ENCODE assay signal across 8 cellular contexts in the genomic region with DNA sequence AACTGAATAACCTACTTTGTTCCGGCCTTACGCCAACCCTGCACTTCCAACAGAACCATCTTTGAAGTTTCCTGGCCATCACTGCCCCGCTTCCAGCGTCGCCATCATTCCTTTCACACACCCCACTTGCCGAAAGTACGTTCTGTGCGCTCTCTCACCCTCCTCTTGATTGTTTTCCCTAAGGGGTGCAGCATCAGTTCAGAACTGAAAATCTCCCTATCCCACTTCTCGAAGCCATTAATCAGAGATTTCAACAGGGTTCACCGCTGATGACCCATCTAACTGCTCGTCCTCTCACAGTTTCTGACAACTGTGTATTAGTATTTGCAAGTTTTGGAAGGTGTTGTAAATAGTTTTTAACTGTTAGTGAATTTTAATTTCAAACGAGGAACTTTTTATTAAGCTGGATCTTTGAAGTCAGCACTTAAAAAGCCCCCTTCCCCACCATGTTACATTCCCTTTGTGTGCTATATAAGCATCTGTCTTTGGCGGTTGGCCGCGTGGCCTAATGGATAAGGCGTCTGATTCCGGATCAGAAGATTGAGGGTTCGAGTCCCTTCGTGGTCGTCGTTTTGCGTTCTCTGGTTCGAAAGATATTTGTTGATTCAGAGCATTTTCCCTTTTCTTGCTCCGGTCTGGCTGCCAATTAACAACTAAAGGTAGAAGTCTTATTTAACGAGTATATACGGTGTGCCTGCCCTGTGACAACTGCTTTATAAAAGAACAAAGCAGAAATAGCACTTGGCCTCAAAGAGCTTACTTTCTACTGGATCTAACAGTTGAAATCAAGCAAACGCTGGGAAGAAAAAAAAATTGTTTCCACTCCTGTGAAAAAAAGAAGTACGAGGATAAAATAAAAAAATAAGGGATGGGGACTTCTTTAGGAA. TPM values are rescaled to one million over a fixed set of nuclear protein-coding genes. Genes with fewer than 3 reads are reported as not detected.
DNase-seq lines count a peak whose midpoint lies in the region; TF ChIP-seq lines count a peak whose summit lies in the region.

No MANE protein-coding gene starts in this region.

- H3K36me3 ChIP-seq in CD4-positive, alpha-beta memory T cell (ENCODE audit: insufficient read depth, low read length): no peaks in the 10 kb centered on the region
- H3K36me3 ChIP-seq in Peyer's patch (no peaks in the 10 kb centered on the region), neuron (ENCODE audit: insufficient read depth, low read length) (no peaks in the 10 kb centered on the region), thyroid gland (no peaks in the 10 kb centered on the region)

- peak overlapping the region; percentile 82 for H2AFZ ChIP-seq in neuron (ENCODE audit: low read depth, low read length)

- peak overlapping the region in 6 of 7 donors; percentile 18 to 94 (median 78) for H3K27ac Mint-ChIP-seq in CD4-positive, alpha-beta memory T cell
- peak overlapping the region; percentile 98 for H3K27ac Mint-ChIP-seq in activated naive CD4-positive, alpha-beta T cell treated with anti-CD3 and anti-CD28 coated beads, Interleukin-2, amount 50 U/mL, for 24 hours

- TF ChIP-seq CTCF in Peyer's patch (IDR thresholded peaks at IDR 0.05): no peak
- no peak for TF ChIP-seq CTCF in thyroid gland (IDR thresholded peaks at IDR 0.05)

- H3K9me3 Mint-ChIP-seq in CD4-positive, alpha-beta memory T cell: peaks cover 0 to 15% (median 6%) of the 10 kb centered on the region in 8 donors
- H3K9me3 Mint-ChIP-seq in activated naive CD4-positive, alpha-beta T cell treated with anti-CD3 and anti-CD28 coated beads, Interleukin-2, amount 50 U/mL, for 24 hours: peaks cover 8% of the 10 kb centered on the region

- WGBS in thyroid gland, 2 donors: 5 to 8% methylated on average over 28 of the region's 28 CpGs

- POLR2A ChIA-PET in CD4-positive, alpha-beta memory T cell (lab: Charles Lee; ENCODE audit: partially characterized antibody): interaction anchor here (1.4 to 13.4 kb wide), 3 partner anchors 10 to 15 kb away, joined by 6 to 208 read pairs (median 164); no protein-coding TSS in a partner anchor

- DNase-seq in CD4-positive, alpha-beta memory T cell: peak in 4 of 5 donors; percentile 21 to 46 (median 37)
- peak; percentile 70 for DNase-seq in HT1080 (ENCODE audit: low read depth)
- DNase-seq in Peyer's patch: peak; percentile 38 to 80 (median 59)
- DNase-seq in germinal center (ENCODE audit: low spot score): peak; percentile 34
- peak; percentile 74 to 77 for DNase-seq in thyroid gland
- DNase-seq in mesenteric fat pad (ENCODE audit: low spot score): no peak

- peaks cover 30 to 39% (median 35%) of the 10 kb centered on the region in 4 donors for H3K4me1 Mint-ChIP-seq in CD4-positive, alpha-beta memory T cell
- peaks cover 44% of the 10 kb centered on the region for H3K4me1 Mint-ChIP-seq in activated naive CD4-positive, alpha-beta T cell treated with anti-CD3 and anti-CD28 coated beads, Interleukin-2, amount 50 U/mL, for 24 hours

- H3K27me3 Mint-ChIP-seq in CD4-positive, alpha-beta memory T cell: peaks cover 12 to 23% of the 10 kb centered on the region in 2 donors
- H3K27me3 Mint-ChIP-seq in activated naive CD4-positive, alpha-beta T cell treated with anti-CD3 and anti-CD28 coated beads, Interleukin-2, amount 50 U/mL, for 24 hours: no peaks in the 10 kb centered on the region

- no peaks in the 10 kb centered on the region for H3K9me3 ChIP-seq in CD4-positive, alpha-beta memory T cell (ENCODE audit: control insufficient read depth in 1 of 2, low read length in 2 of 2)
- H3K9me3 ChIP-seq in Peyer's patch (no peaks in the 10 kb centered on the region), neuron (ENCODE audit: low read length) (no peaks in the 10 kb centered on the region), thyroid gland (no peaks in the 10 kb centered on the region)

- peaks cover 24% of the 10 kb centered on the region for H3K4me1 ChIP-seq in CD4-positive, alpha-beta memory T cell (ENCODE audit: insufficient read depth, low read length)
- H3K4me1 ChIP-seq in Peyer's patch: no peaks in the 10 kb centered on the region
- H3K4me1 ChIP-seq in neuron (ENCODE audit: insufficient read depth, low read length): no peaks in the 10 kb centered on the region
- H3K4me1 ChIP-seq in thyroid gland: peaks cover 0 to 4% of the 10 kb centered on the region in 2 donors

- H3K4me3 Mint-ChIP-seq in CD4-positive, alpha-beta memory T cell: peak overlapping the region; percentile 62 to 83 (median 76)
- H3K4me3 Mint-ChIP-seq in activated naive CD4-positive, alpha-beta T cell treated with anti-CD3 and anti-CD28 coated beads, Interleukin-2, amount 50 U/mL, for 24 hours: peak overlapping the region; percentile 87

- peaks cover 0 to 5% of the 10 kb centered on the region in 2 donors for H3K36me3 Mint-ChIP-seq in CD4-positive, alpha-beta memory T cell
- peaks cover 3% of the 10 kb centered on the region for H3K36me3 Mint-ChIP-seq in activated naive CD4-positive, alpha-beta T cell treated with anti-CD3 and anti-CD28 coated beads, Interleukin-2, amount 50 U/mL, for 24 hours

- CTCF ChIA-PET in CD4-positive, alpha-beta memory T cell (lab: Charles Lee; ENCODE audit: partially characterized antibody): interaction anchor here (1.2 to 8.6 kb wide), 5 partner anchors 11 to 60 kb away, joined by 3 to 52 read pairs (median 5); no protein-coding TSS in a partner anchor

- H3K27me3 ChIP-seq in CD4-positive, alpha-beta memory T cell (ENCODE audit: insufficient read depth, low read length): no peaks in the 10 kb centered on the region
- H3K27me3 ChIP-seq in Peyer's patch: no peaks in the 10 kb centered on the region
- H3K27me3 ChIP-seq in neuron (ENCODE audit: insufficient read depth, low read length): no peaks in the 10 kb centered on the region
- H3K27me3 ChIP-seq in thyroid gland: no peaks in the 10 kb centered on the region

- no peak overlapping the region for H3K4me3 ChIP-seq in CD4-positive, alpha-beta memory T cell (ENCODE audit: low read length in 2 of 2)
- H3K4me3 ChIP-seq in Peyer's patch (peak overlapping the region in 3 of 4 donors; percentile 19 to 53 (median 49)), neuron (ENCODE audit: low read length) (peak overlapping the region; percentile 73), thyroid gland (replicated peaks in 1 of 3) (peak overlapping the region in 2 of 3 donors; percentile 6 to 30)

- no peak overlapping the region for H3K27ac ChIP-seq in CD4-positive, alpha-beta memory T cell (ENCODE audit: low read depth, low read length)
- H3K27ac ChIP-seq in Peyer's patch (no peak overlapping the region), thyroid gland (no peak overlapping the region)

- intact Hi-C loops in CD4-positive, alpha-beta memory T cell (cut with micrococcal nuclease): loop anchor here (5.0 kb wide), 2 partner anchors 61 to 1734 kb away; a partner anchor contains a TSS
- intact Hi-C loops in thyroid gland (cut with DNase I): no loop called here

- TF ChIP-seq POLR2A in Peyer's patch (IDR thresholded peaks at IDR 0.05) (no peak), thyroid gland (IDR thresholded peaks at IDR 0.05) (no peak)

RNA-seq across cellular contexts. Expression of a gene that starts 42.6 kb away (rescaled TPM):
- 100 to 1,000 TPM; 102 to 108 TPM for total RNA-seq in CD4-positive, alpha-beta memory T cell
- 10 to 100 TPM; 51.6 to 64.6 TPM for polyA plus RNA-seq in CD4-positive, alpha-beta memory T cell
- total RNA-seq in HT1080 (2014; rRNA removed; shearing (Covaris generic)): 87.3 and 89.5 TPM in 2 replicates
- 68.2 and 68.5 TPM in 2 replicates for polyA plus RNA-seq in HT1080 (2015; cell fraction: cytosol; rRNA removed)
- 148 and 152 TPM in 2 replicates for polyA plus RNA-seq in HT1080 (2015; cell fraction: nucleus; rRNA removed)
- 10 to 100 TPM; 52.2 to 71.4 (median 64.2) TPM for total RNA-seq in Peyer's patch
- 10 to 100 TPM; 57.1 to 73.2 (median 66.7) TPM for total RNA-seq in thyroid gland
- 39.6 TPM for total RNA-seq in mesenteric fat pad

Comparison
In these comparisons a context has a peak if more than half of its experiments do, and no peak if none do; other contexts are left out.
1. H3K4me3 ChIP-seq: peak in Peyer's patch (3 of 4), neuron (single experiment) and thyroid gland (2 of 3); none in CD4-positive, alpha-beta memory T cell (0 of 2).